In genomic region chr1:35178874-35179380, GRCh38 we compare ENCODE assay signal across 23 cellular contexts. TPM values are rescaled to one million over a fixed set of nuclear protein-coding genes. Genes with fewer than 3 reads are reported as not detected.
DNase-seq lines count a peak whose midpoint lies in the region; ATAC-seq and TF ChIP-seq lines count a peak whose summit lies in the region.
"Had no signal": no experiment of that assay in that cellular context is flagged by ENCODE, and none has a peak within 500 bp of the region (broad histone marks: within the 10 kb centered on the region; RNA-seq: fewer than 3 reads in every experiment).

No MANE protein-coding gene starts in this region.

- H3K9ac ChIP-seq in neural cell (ENCODE audit: low read length), result no peak overlapping the region

- no peak overlapping the region for H3K4me2 ChIP-seq in neural cell (ENCODE audit: low read length)

- H3K4me3 ChIP-seq in epithelial cell of proximal tubule (ENCODE audit: low read depth, low read length) (no peak overlapping the region), neural cell (ENCODE audit: low read length) (peak overlapping the region; percentile 40)
- H3K4me3 ChIP-seq: heart left ventricle, lower lobe of right lung, ovary, Peyer's patch, thyroid gland had no signal

- H3K9me2 ChIP-seq in neural cell (ENCODE audit: insufficient read depth, low read length), result no peaks in the 10 kb centered on the region

- peaks cover 60% of the 10 kb centered on the region for H4K20me1 ChIP-seq in neural cell (ENCODE audit: insufficient read depth)

- in situ Hi-C loops in Caki2 (cut with HindIII; ENCODE audit: low pct_unique_long_range_greater_than_20kb, low sequenced_read_pairs), result no loop called here

- no peaks in the 10 kb centered on the region for H3K27me3 ChIP-seq in neural cell (ENCODE audit: insufficient read depth, low read depth, low read length)
- H3K27me3 ChIP-seq: heart left ventricle, ovary, Peyer's patch, thyroid gland had no signal

- no peak for TF ChIP-seq CTCF in epithelial cell of proximal tubule (conservative IDR thresholded peaks at IDR 0.05; ENCODE audit: low read depth, low read length)
- no peak for TF ChIP-seq CTCF in neural cell (IDR thresholded peaks at IDR 0.05; ENCODE audit: poor library complexity, severe bottlenecking)

- H2AFZ ChIP-seq in neural cell (ENCODE audit: low read depth, low read length), result no peak overlapping the region

- H3F3A ChIP-seq in neural cell (ENCODE audit: insufficient read depth, low read length, poor library complexity, severe bottlenecking), result peaks cover 6% of the 10 kb centered on the region

- intact Hi-C loops in sciatic nerve (cut with DNase I), result no loop called here

- H3K9me3 ChIP-seq in neural cell (ENCODE audit: low read length), result no peaks in the 10 kb centered on the region
- H3K9me3 ChIP-seq: heart left ventricle, lower lobe of right lung, ovary, Peyer's patch, thyroid gland had no signal

- TF ChIP-seq RAD21 in neural cell (conservative IDR thresholded peaks at IDR 0.05), result no peak

- peak; percentile 59 for DNase-seq in Caki2 (ENCODE audit: low read depth)
- peak; percentile 19 for DNase-seq in HuH-7 (ENCODE audit: low spot score)
- DNase-seq in epithelial cell of proximal tubule (ENCODE audit: low read depth), result peak; percentile 35
- DNase-seq in iPS-NIHi11 (ENCODE audit: low spot score), result no peak
- DNase-seq in sciatic nerve (ENCODE audit: low spot score), result no peak
- no peak for DNase-seq in stimulated activated CD4-positive, alpha-beta T cell treated with anti-CD3 and anti-CD28 coated beads, Interleukin-15, amount 100 ng/mL, for 24 hours
- DNase-seq: activated CD4-positive, CD25-positive, alpha-beta regulatory T cell; DND-41; HCEC 1CT; heart left ventricle; lower lobe of right lung; NCI-H1092 treated with DMSO at 0.1 percent for 48 hours; NCI-H2029; NCI-H446; NK-92 treated with Interleukin-12 subunit alpha and Interleukin-12 subunit beta, amount 100 ng/mL, for 24 hours; ovary; Peyer's patch; stimulated activated CD4-positive, alpha-beta T cell treated with anti-CD3 and anti-CD28 coated beads, Interleukin-2, amount 100 ng/mL, for 24 hours; stimulated activated naive CD8-positive, alpha-beta T cell treated with anti-CD3 and anti-CD28 coated beads, Interleukin-15, Interleukin-2, amounts not matched to agents 100 U/mL and 50 U/mL, for 24 hours; thyroid gland had no signal

- H3K79me2 ChIP-seq in neural cell (replicated peaks; ENCODE audit: insufficient read depth, low read length), result peaks cover 66% of the 10 kb centered on the region

- ATAC-seq in sciatic nerve, result no peak
- ATAC-seq: activated T-helper 17 cell treated with anti-CD3 and anti-CD28 coated beads, Interleukin-2, amount 50 U/mL, for 72 hours; heart left ventricle; lower lobe of right lung; stimulated activated naive CD8-positive, alpha-beta T cell treated with anti-CD3 and anti-CD28 coated beads, Interleukin-15, Interleukin-2, amounts not matched to agents 100 U/mL and 50 U/mL, for 24 hours had no signal

- peaks cover 37% of the 10 kb centered on the region for H3K36me3 ChIP-seq in neural cell (ENCODE audit: insufficient read depth, low read length)
- H3K36me3 ChIP-seq: ovary had no signal

- H3K27ac ChIP-seq in neural cell (ENCODE audit: low read length), result no peak overlapping the region
- H3K27ac ChIP-seq: coronary artery, lower lobe of right lung, ovary, thyroid gland had no signal

- no peak for TF ChIP-seq EP300 in neural cell (conservative IDR thresholded peaks at IDR 0.05; ENCODE audit: poor library complexity, severe bottlenecking)

TF ChIP-seq in neural cell, 6 proteins besides CTCF, POLR2A, EP300 and RAD21:
- no peak for TF ChIP-seq SMC3 (conservative IDR thresholded peaks at IDR 0.05; ENCODE audit: poor library complexity)
- TF ChIP-seq MXI1 (conservative IDR thresholded peaks at IDR 0.05; ENCODE audit: poor library complexity, severe bottlenecking), result no peak
- TF ChIP-seq REST (IDR thresholded peaks at IDR 0.05; ENCODE audit: borderline replicate concordance), result no peak
- no peak for TF ChIP-seq EZH2 (IDR thresholded peaks at IDR 0.05; ENCODE audit: borderline replicate concordance, insufficient read depth, low read length, poor library complexity, severe bottlenecking)
- TF ChIP-seq POLR2AphosphoS5 (IDR thresholded peaks at IDR 0.05), result no peak
- no peak for TF ChIP-seq TAF1 (IDR thresholded peaks at IDR 0.05; ENCODE audit: low read depth)
TF ChIP-seq in neural cell: peak in this region for 0.

RNA-seq across cellular contexts. Expression of gene SFPQ, which starts 14.0 kb away (rescaled TPM):
- total RNA-seq in Caki2 (2014; rRNA removed; shearing (Covaris generic); ENCODE audit: low replicate concordance), result 206 and 247 TPM in 2 replicates
- total RNA-seq in epithelial cell of proximal tubule (136 and 223 TPM in 2 replicates), sciatic nerve (269 TPM)
- polyA plus RNA-seq in neural cell, result 1,073 and 1,127 TPM in 2 replicates
- 557 and 649 TPM in 2 replicates for polyA minus RNA-seq in neural cell

Comparison
In these comparisons a context has a peak if more than half of its experiments do, and no peak if none do; other contexts are left out.
1. DNase-seq: peak in Caki2 (single experiment), HuH-7 (single experiment) and epithelial cell of proximal tubule (single experiment); none in iPS-NIHi11 (single experiment), sciatic nerve (single experiment) and stimulated activated CD4-positive, alpha-beta T cell treated with anti-CD3 and anti-CD28 coated beads, Interleukin-15, amount 100 ng/mL, for 24 hours (single experiment).